In genomic region chr1:2569060-2569459, GRCh38 we compare ENCODE assay signal across 14 cellular contexts. TPM values are rescaled to one million over a fixed set of nuclear protein-coding genes. Genes with fewer than 3 reads are reported as not detected.
A peak's percentile ranks its signal among the peaks of the same experiment; 100 is the strongest.
DNase-seq lines count a peak whose midpoint lies in the region; ATAC-seq and TF ChIP-seq lines count a peak whose summit lies in the region.
"Had no signal": no experiment of that assay in that cellular context is flagged by ENCODE, and none has a peak within 500 bp of the region (broad histone marks: within the 10 kb centered on the region; RNA-seq: fewer than 3 reads in every experiment).

No MANE protein-coding gene starts in this region.

- H3K9me3 ChIP-seq in thyroid gland, result no peaks in the 10 kb centered on the region

- 45 to 46% methylated on average over 14 to 17 of the region's 17 CpGs for WGBS in thyroid gland, 2 donors

- H3K27ac ChIP-seq in thyroid gland, result no peak overlapping the region
- H3K27ac ChIP-seq: 22Rv1 had no signal

- no peaks in the 10 kb centered on the region for H3K36me3 ChIP-seq in H7 (replicated peaks; ENCODE audit: control insufficient read depth, insufficient read depth, low read length)
- H3K36me3 ChIP-seq in thyroid gland, result no peaks in the 10 kb centered on the region

- peaks cover 14% of the 10 kb centered on the region for H3K9me3 Mint-ChIP-seq in activated T-cell treated with anti-CD3 and anti-CD28 coated beads, Interleukin-2, amount 50 U/mL, for 24 hours
- H3K9me3 Mint-ChIP-seq in activated T-cell treated with anti-CD3 and anti-CD28 coated beads, Interleukin-2, amount 50 U/mL, for 4 hours, result peaks cover 10% of the 10 kb centered on the region
- no peaks in the 10 kb centered on the region for H3K9me3 Mint-ChIP-seq in neural crest cell

- H3K27me3 ChIP-seq in H7 (ENCODE audit: control insufficient read depth, insufficient read depth, low read length) (no peaks in the 10 kb centered on the region), thyroid gland (no peaks in the 10 kb centered on the region)

- no peaks in the 10 kb centered on the region for H3K27me3 Mint-ChIP-seq in activated T-cell treated with anti-CD3 and anti-CD28 coated beads, Interleukin-2, amount 50 U/mL, for 24 hours
- H3K27me3 Mint-ChIP-seq in activated T-cell treated with anti-CD3 and anti-CD28 coated beads, Interleukin-2, amount 50 U/mL, for 4 hours (ENCODE audit: low read depth), result no peaks in the 10 kb centered on the region
- peaks cover 2% of the 10 kb centered on the region for H3K27me3 Mint-ChIP-seq in neural crest cell (ENCODE audit: low read depth)
- H3K27me3 Mint-ChIP-seq: CD4-positive, CD25-positive, alpha-beta regulatory T cell had no signal

- H3K4me3 ChIP-seq in H7 (ENCODE audit: insufficient read depth, low read depth, low read length) (no peak overlapping the region), thyroid gland (replicated peaks in 1 of 3) (no peak overlapping the region)

- no peaks in the 10 kb centered on the region for H3K36me3 Mint-ChIP-seq in activated T-cell treated with anti-CD3 and anti-CD28 coated beads, Interleukin-2, amount 50 U/mL, for 24 hours (ENCODE audit: low read depth)
- H3K36me3 Mint-ChIP-seq in activated T-cell treated with anti-CD3 and anti-CD28 coated beads, Interleukin-2, amount 50 U/mL, for 4 hours (ENCODE audit: insufficient read depth), result peaks cover 2% of the 10 kb centered on the region
- H3K36me3 Mint-ChIP-seq in neural crest cell (ENCODE audit: low read depth), result no peaks in the 10 kb centered on the region

- DNase-seq in activated T-cell treated with anti-CD3 and anti-CD28 coated beads, Interleukin-2, amount 50 U/mL, for 24 hours, result no peak
- DNase-seq in activated T-cell treated with anti-CD3 and anti-CD28 coated beads, Interleukin-2, amount 50 U/mL, for 4 hours, result no peak
- DNase-seq in H7 (peak; percentile 55), neural crest cell (ENCODE audit: low read depth, low spot score) (no peak), thyroid gland (peak; percentile 48 to 57), D341Med (ENCODE audit: low spot score) (no peak), NCI-H226 (no peak)
- DNase-seq: CD4-positive, CD25-positive, alpha-beta regulatory T cell; DMS 273 treated with DMSO at 0.1 percent for 48 hours; HCEC 1CT; HFFc6 had no signal

- TF ChIP-seq POLR2A in thyroid gland (IDR thresholded peaks at IDR 0.05), result no peak

- H3K4me1 ChIP-seq in thyroid gland, result peaks cover 0 to 4% of the 10 kb centered on the region in 2 donors

- TF ChIP-seq CTCF in neural crest cell (conservative IDR thresholded peaks at IDR 0.05) (no peak), thyroid gland (IDR thresholded peaks at IDR 0.05) (no peak)

- peak overlapping the region; percentile 61 for H3K27ac Mint-ChIP-seq in activated T-cell treated with anti-CD3 and anti-CD28 coated beads, Interleukin-2, amount 50 U/mL, for 24 hours
- H3K27ac Mint-ChIP-seq in neural crest cell (ENCODE audit: unreplicated experiment), result peak overlapping the region; percentile 57
- H3K27ac Mint-ChIP-seq: CD4-positive, CD25-positive, alpha-beta regulatory T cell; HFFc6 had no signal

- intact Hi-C loops in thyroid gland (cut with DNase I), result no loop called here

- H3K4me1 Mint-ChIP-seq in activated T-cell treated with anti-CD3 and anti-CD28 coated beads, Interleukin-2, amount 50 U/mL, for 24 hours (ENCODE audit: low read depth), result peaks cover 1% of the 10 kb centered on the region
- H3K4me1 Mint-ChIP-seq in activated T-cell treated with anti-CD3 and anti-CD28 coated beads, Interleukin-2, amount 50 U/mL, for 4 hours (ENCODE audit: low read depth), result peaks cover 4% of the 10 kb centered on the region
- no peaks in the 10 kb centered on the region for H3K4me1 Mint-ChIP-seq in neural crest cell

- no peak for ATAC-seq in activated T-cell treated with anti-CD3 and anti-CD28 coated beads, Interleukin-2, amount 50 U/mL, for 4 hours

- no peak overlapping the region for H3K4me3 Mint-ChIP-seq in activated T-cell treated with anti-CD3 and anti-CD28 coated beads, Interleukin-2, amount 50 U/mL, for 24 hours
- no peak overlapping the region for H3K4me3 Mint-ChIP-seq in activated T-cell treated with anti-CD3 and anti-CD28 coated beads, Interleukin-2, amount 50 U/mL, for 4 hours
- no peak overlapping the region for H3K4me3 Mint-ChIP-seq in neural crest cell
- H3K4me3 Mint-ChIP-seq: CD4-positive, CD25-positive, alpha-beta regulatory T cell; HFFc6 had no signal

RNA-seq across cellular contexts. Expression of gene TNFRSF14, which starts 12.9 kb away (rescaled TPM):
- total RNA-seq in activated T-cell treated with anti-CD3 and anti-CD28 coated beads, Interleukin-2, amount 50 U/mL, for 4 hours, result 100 to 1,000 TPM in 2 of 3 donors, 10 to 100 TPM in 1; 99.3 to 164 (median 114) TPM
- 0.07 and 0.55 TPM in 2 replicates for total RNA-seq in H7 (2014; rRNA removed; shearing (Covaris generic))
- total RNA-seq in neural crest cell (0.61 TPM in 2 replicates), thyroid gland (10 to 100 TPM; 36.3 to 47.5 (median 46.7) TPM)

RNA-seq across cellular contexts. Expression of gene PRXL2B, which starts 17.5 kb away (rescaled TPM):
- total RNA-seq in activated T-cell treated with anti-CD3 and anti-CD28 coated beads, Interleukin-2, amount 50 U/mL, for 4 hours, result 10 to 100 TPM; 33.8 to 42.3 (median 40.8) TPM
- 62.9 and 83.5 TPM in 2 replicates for total RNA-seq in H7 (2014; rRNA removed; shearing (Covaris generic))
- total RNA-seq in neural crest cell (51.3 and 58.9 TPM in 2 replicates), thyroid gland (10 to 100 TPM; 14.6 to 24.7 (median 18.0) TPM)

RNA-seq across cellular contexts. Expression of gene HES5, which starts 39.0 kb away (rescaled TPM):
- not detected for total RNA-seq in activated T-cell treated with anti-CD3 and anti-CD28 coated beads, Interleukin-2, amount 50 U/mL, for 4 hours
- total RNA-seq in H7 (2014; rRNA removed; shearing (Covaris generic)), result 0.07 and 0.33 TPM in 2 replicates
- total RNA-seq in neural crest cell (90.9 and 92.2 TPM in 2 replicates), thyroid gland (not detected)
- total RNA-seq: A673; CD4-positive, CD25-positive, alpha-beta regulatory T cell; Daoy had no signal

RNA-seq across cellular contexts. Expression of gene PANK4, which starts 42.7 kb away (rescaled TPM):
- 10 to 100 TPM; 38.4 to 40.5 (median 40.0) TPM for total RNA-seq in activated T-cell treated with anti-CD3 and anti-CD28 coated beads, Interleukin-2, amount 50 U/mL, for 4 hours
- total RNA-seq in H7 (2014; rRNA removed; shearing (Covaris generic)), result 62.5 and 79.0 TPM in 2 replicates
- total RNA-seq in neural crest cell (62.5 and 65.5 TPM in 2 replicates), thyroid gland (10 to 100 TPM; 29.3 to 39.9 (median 38.0) TPM)

Comparison
In these comparisons a context has a peak if more than half of its experiments do, and no peak if none do; other contexts are left out.
1. DNase-seq: peak in H7 (single experiment) and thyroid gland (2 of 2); none in activated T-cell treated with anti-CD3 and anti-CD28 coated beads, Interleukin-2, amount 50 U/mL, for 24 hours (single experiment), activated T-cell treated with anti-CD3 and anti-CD28 coated beads, Interleukin-2, amount 50 U/mL, for 4 hours (single experiment), neural crest cell (single experiment), D341Med (single experiment) and NCI-H226 (single experiment).
2. RNA of gene TNFRSF14, which starts 12.9 kb away (total RNA-seq): 99.3 to 164 TPM in activated T-cell treated with anti-CD3 and anti-CD28 coated beads, Interleukin-2, amount 50 U/mL, for 4 hours and 36.3 to 47.5 TPM in thyroid gland; 0.61 TPM in neural crest cell and 0.07 to 0.55 TPM in H7; every median in the first group is over 10 times any median in the second.
3. RNA of gene HES5, which starts 39.0 kb away (total RNA-seq): 90.9 to 92.2 TPM in neural crest cell; 0.07 to 0.33 TPM in H7, not detected in activated T-cell treated with anti-CD3 and anti-CD28 coated beads, Interleukin-2, amount 50 U/mL, for 4 hours and not detected in thyroid gland; every median in the first group is over 10 times any median in the second.